4 cellular contexts compared by ENCODE assay signal in genomic region chr11:69424748-69425147, GRCh38.
TF ChIP-seq lines count a peak whose summit lies in the region.

No MANE protein-coding gene starts in this region.

TF ChIP-seq in SK-N-SH treated with all-trans-retinoic acid at 6 μM for 48 hours, 23 proteins besides CTCF, POLR2A, EP300 and RAD21:
- TF ChIP-seq ZNF8 (CRISPR knock-in tag; IDR thresholded peaks at IDR 0.05) (peak; percentile 100), ZFP3 (CRISPR knock-in tag; IDR thresholded peaks at IDR 0.05) (no peak)

TF ChIP-seq in SK-N-SH, 30 proteins besides CTCF, POLR2A, EP300 and RAD21 (continues in another document):
- TF ChIP-seq SIN3A (IDR thresholded peaks at IDR 0.05; ENCODE audit: borderline replicate concordance, low read depth, low read length) (no peak), FOSL2 (IDR thresholded peaks at IDR 0.05; ENCODE audit: borderline replicate concordance, low read depth) (no peak), MXI1 (IDR thresholded peaks at IDR 0.05; ENCODE audit: low read depth, low read length) (no peak), TEAD4 (IDR thresholded peaks at IDR 0.05; ENCODE audit: borderline replicate concordance, insufficient read depth) (no peak), PBX3 (IDR thresholded peaks at IDR 0.05) (no peak), USF2 (IDR thresholded peaks at IDR 0.05; ENCODE audit: borderline replicate concordance, low read depth, low read length) (no peak), EZH2phosphoT487 (IDR thresholded peaks at IDR 0.05; ENCODE audit: borderline replicate concordance, low read depth) (no peak), REST (IDR thresholded peaks at IDR 0.05; ENCODE audit: low read depth, low read length) (no peak), ELF1 (IDR thresholded peaks at IDR 0.05) (no peak), TAF1 (IDR thresholded peaks at IDR 0.05; ENCODE audit: borderline replicate concordance, low read depth, low read length) (no peak), NRF1 (IDR thresholded peaks at IDR 0.05; ENCODE audit: low read depth, low read length) (no peak), RCOR1 (IDR thresholded peaks at IDR 0.05; ENCODE audit: low read length) (no peak), MEF2A (IDR thresholded peaks at IDR 0.05; ENCODE audit: borderline replicate concordance, low read depth) (no peak), YY1 (IDR thresholded peaks at IDR 0.05; ENCODE audit: low read depth) (no peak), CHD2 (IDR thresholded peaks at IDR 0.05; ENCODE audit: low read length, partially characterized antibody) (no peak)

TF ChIP-seq in IMR-90, 13 proteins besides CTCF, POLR2A, EP300 and RAD21:
- TF ChIP-seq RCOR1 (IDR thresholded peaks at IDR 0.05; ENCODE audit: insufficient replicate concordance, low read length) (peak; percentile 81), RFX5 (IDR thresholded peaks at IDR 0.05; ENCODE audit: low read depth, low read length) (no peak), CEBPB (IDR thresholded peaks at IDR 0.05; ENCODE audit: low read depth, low read length) (no peak), MAFK (IDR thresholded peaks at IDR 0.05; ENCODE audit: low read depth, low read length) (no peak), ELK1 (IDR thresholded peaks at IDR 0.05; ENCODE audit: borderline replicate concordance, low read depth, low read length) (no peak)

TF ChIP-seq in H1, 55 proteins besides CTCF, POLR2A, EP300 and RAD21:
- TF ChIP-seq SAP30 (IDR thresholded peaks at IDR 0.05; ENCODE audit: insufficient read depth, insufficient replicate concordance, low read length) (no peak), JUND (IDR thresholded peaks at IDR 0.05; ENCODE audit: low read length) (no peak), KDM1A (IDR thresholded peaks at IDR 0.05; ENCODE audit: borderline replicate concordance, low read length) (peak; percentile 98), HDAC2 (IDR thresholded peaks at IDR 0.05; ENCODE audit: borderline replicate concordance in 1 of 2, low read depth in 2 of 2, low read length in 2 of 2) (0 out of 4 replicates have a peak, but pooled peaks of 1 of the 2 experiments have one; percentile 62), POLR2AphosphoS5 (IDR thresholded peaks at IDR 0.05; ENCODE audit: low read depth, low read length) (no peak), NANOG (IDR thresholded peaks at IDR 0.05; ENCODE audit: insufficient read depth, low read depth, low read length, poor library complexity, severe bottlenecking) (no peak), HDAC6 (IDR thresholded peaks at IDR 0.05; ENCODE audit: low read depth, low read length) (no peak), EZH2 (IDR thresholded peaks at IDR 0.05; ENCODE audit: low read depth, low read length, severe bottlenecking) (no peak)
